ENCODE assay signal across 8 cellular contexts in genomic region chrX:139203681-139204575, GRCh38.
DNase-seq lines count a peak whose midpoint lies in the region; ATAC-seq, FAIRE-seq and TF ChIP-seq lines count a peak whose summit lies in the region.

No MANE protein-coding gene starts in this region.

- H2BK15ac ChIP-seq in H1 (ENCODE audit: low read length): no peak overlapping the region

- no peaks in the 10 kb centered on the region for H3K36me3 Mint-ChIP-seq in natural killer cell
- no peaks in the 10 kb centered on the region for H3K36me3 Mint-ChIP-seq in activated T-helper 17 cell treated with anti-CD3 and anti-CD28 coated beads, Interleukin-2, amount 50 U/mL, for 72 hours (ENCODE audit: low read depth)
- H3K36me3 Mint-ChIP-seq in CD4-positive, alpha-beta memory T cell: no peaks in the 10 kb centered on the region

- POLR2A ChIA-PET in H1 (lab: Charles Lee; ENCODE audit: partially characterized antibody): interaction anchor here (0.8 to 2.9 kb wide), 2 partner anchors 9 to 727 kb away, joined by 3 to 9 read pairs; no protein-coding TSS in a partner anchor
- POLR2A ChIA-PET in CD4-positive, alpha-beta memory T cell (lab: Charles Lee; ENCODE audit: partially characterized antibody): no interaction called here

- H4K20me1 ChIP-seq in BLaER1 (peaks cover 5% of the 10 kb centered on the region; the same call in 1 of the 2 replicates), H1 (replicated peaks in 1 of 2; ENCODE audit: control insufficient read depth in 1 of 2, insufficient read depth in 2 of 2, low read length in 2 of 2) (peaks cover 0 to 2% of the 10 kb centered on the region in 2 experiments)

- H3K9me3 Mint-ChIP-seq in natural killer cell: peaks cover 0 to 2% of the 10 kb centered on the region in 2 donors
- no peaks in the 10 kb centered on the region for H3K9me3 Mint-ChIP-seq in activated T-helper 17 cell treated with anti-CD3 and anti-CD28 coated beads, Interleukin-2, amount 50 U/mL, for 72 hours
- peaks cover 0 to 5% (median 0%) of the 10 kb centered on the region in 8 donors for H3K9me3 Mint-ChIP-seq in CD4-positive, alpha-beta memory T cell

- H2BK5ac ChIP-seq in H1 (ENCODE audit: low read depth, low read length): no peak overlapping the region

- TF ChIP-seq CTCF in H1 (IDR thresholded peaks at IDR 0.05; ENCODE audit: control extremely low read depth in 1 of 3, insufficient read depth in 1 of 3, low read depth in 1 of 3, low read length in 3 of 3) (no peak), natural killer cell (IDR thresholded peaks at IDR 0.05) (no peak)

- no peak overlapping the region for H2AK5ac ChIP-seq in H1 (ENCODE audit: low read depth, low read length)

- H4K8ac ChIP-seq in H1 (ENCODE audit: extremely low read depth, insufficient read depth, low read length): no peak overlapping the region

- H3K18ac ChIP-seq in H1 (ENCODE audit: extremely low read depth, low read length): no peak overlapping the region

- H3K4me3 ChIP-seq in BLaER1 (peak overlapping the region; percentile 71), H1 (ENCODE audit: extremely low read depth in 1 of 4, insufficient read depth in 2 of 4, low read depth in 3 of 4, low read length in 4 of 4) (peak overlapping the region; percentile 29 to 65 (median 38))
- H3K4me3 ChIP-seq in CD4-positive, alpha-beta memory T cell (ENCODE audit: low read length in 2 of 2): no peak overlapping the region

- no peak overlapping the region for H3K4ac ChIP-seq in H1 (replicated peaks; ENCODE audit: insufficient read length, low read depth, low read length)

- H3K23me2 ChIP-seq in H1 (ENCODE audit: low read depth, low read length): peaks cover 6% of the 10 kb centered on the region; the same call in 1 of the 2 replicates

- H4K5ac ChIP-seq in H1 (ENCODE audit: insufficient read length, low read depth, low read length): no peak overlapping the region

- 3% methylated on average over 8 of the region's 97 CpGs; no CpG with 5 or more reads in 1 of the 2 experiments for WGBS in H1 (ENCODE audit: extremely low coverage in 1 of 2, insufficient coverage in 1 of 2, insufficient read length in 1 of 2, insufficient replicate concordance in 2 of 2, low coverage in 1 of 2, low lambda C conversion rate in 2 of 2, missing lambda C conversion rate in 1 of 2), 2 experiments

- H2BK12ac ChIP-seq in H1 (ENCODE audit: low read depth, low read length): no peak overlapping the region

- H3K23ac ChIP-seq in H1 (ENCODE audit: insufficient read length): no peak overlapping the region

- H4K91ac ChIP-seq in H1 (replicated peaks; ENCODE audit: insufficient read length, low read length): no peak overlapping the region

- TF ChIP-seq EP300 in Ishikawa (IDR thresholded peaks at IDR 0.05; ENCODE audit: borderline replicate concordance) (no peak), H1 (IDR thresholded peaks at IDR 0.05; ENCODE audit: borderline replicate concordance in 1 of 2, low read depth in 2 of 2, low read length in 2 of 2) (no peak)

- no peaks in the 10 kb centered on the region for H3K36me3 ChIP-seq in BLaER1
- no peaks in the 10 kb centered on the region for H3K36me3 ChIP-seq in H1 (ENCODE audit: control insufficient read depth in 2 of 4, insufficient read depth in 4 of 4, low read length in 3 of 4)
- H3K36me3 ChIP-seq in CD4-positive, alpha-beta memory T cell (ENCODE audit: insufficient read depth, low read length): no peaks in the 10 kb centered on the region

- H3K27me3 ChIP-seq in BLaER1 (peaks cover 64% of the 10 kb centered on the region), H1 (replicated peaks in 1 of 4; ENCODE audit: control insufficient read depth in 3 of 4, extremely low read depth in 1 of 4, insufficient read depth in 3 of 4, low read length in 3 of 4) (peaks cover 20 to 72% (median 56%) of the 10 kb centered on the region in 4 experiments)
- H3K27me3 ChIP-seq in CD4-positive, alpha-beta memory T cell (ENCODE audit: insufficient read depth, low read length): no peaks in the 10 kb centered on the region

- DNase-seq in H1 (ENCODE audit: low read depth in 1 of 2, low spot score in 2 of 2) (peak in 1 of 2 experiments; percentile 54), natural killer cell (peak; percentile 16), NCI-H2171 (lab: John Stamatoyannopoulos, UW) (no peak), AML-193 (lab: John Stamatoyannopoulos, UW) (no peak)
- no peak for DNase-seq in CD4-positive, alpha-beta memory T cell

- peak overlapping the region; percentile 73 for H3K4me2 ChIP-seq in BLaER1
- peak overlapping the region; percentile 68 to 79 for H3K4me2 ChIP-seq in H1 (ENCODE audit: insufficient read depth in 1 of 2, low read depth in 2 of 2, low read length in 2 of 2)

- H3K4me3 Mint-ChIP-seq in natural killer cell: peak overlapping the region; percentile 95
- H3K4me3 Mint-ChIP-seq in activated T-helper 17 cell treated with anti-CD3 and anti-CD28 coated beads, Interleukin-2, amount 50 U/mL, for 72 hours: no peak overlapping the region
- peak overlapping the region in 1 of 8 donors; percentile 67 for H3K4me3 Mint-ChIP-seq in CD4-positive, alpha-beta memory T cell

- CTCF ChIA-PET in H1 (lab: Charles Lee; ENCODE audit: partially characterized antibody): interaction anchor here (0.6 to 1.0 kb wide), 3 partner anchors 226 to 565 kb away, joined by 3 to 4 read pairs (median 4); no protein-coding TSS in a partner anchor
- CTCF ChIA-PET in CD4-positive, alpha-beta memory T cell (lab: Charles Lee; ENCODE audit: partially characterized antibody): no interaction called here

- H3K9me3 ChIP-seq in BLaER1 (peaks cover 10% of the 10 kb centered on the region; the same call in 1 of the 2 replicates), H1 (ENCODE audit: insufficient read depth in 2 of 2, low read depth in 1 of 2, low read length in 1 of 2) (no peaks in the 10 kb centered on the region)
- H3K9me3 ChIP-seq in CD4-positive, alpha-beta memory T cell (ENCODE audit: control insufficient read depth in 1 of 2, low read length in 2 of 2): no peaks in the 10 kb centered on the region

- no peak overlapping the region for H3K56ac ChIP-seq in H1 (replicated peaks; ENCODE audit: insufficient read length, low read depth, low read length)

- TF ChIP-seq POLR2A in H1 (IDR thresholded peaks at IDR 0.05; ENCODE audit: control extremely low read depth in 1 of 2, low read depth in 2 of 2, low read length in 2 of 2): 0 out of 3 replicates have a peak, but pooled peaks of 1 of the 2 experiments have one; percentile 6

- peak overlapping the region; percentile 77 for H3K9ac ChIP-seq in BLaER1
- H3K9ac ChIP-seq in H1 (replicated peaks in 1 of 4; ENCODE audit: extremely low read depth in 1 of 4, low read depth in 3 of 4, low read length in 3 of 4): no peak overlapping the region

- FAIRE-seq in H1 (lab: Jason Lieb, UNC): no peak

- H3K4me1 Mint-ChIP-seq in natural killer cell: peaks cover 4 to 16% of the 10 kb centered on the region in 2 donors
- no peaks in the 10 kb centered on the region for H3K4me1 Mint-ChIP-seq in activated T-helper 17 cell treated with anti-CD3 and anti-CD28 coated beads, Interleukin-2, amount 50 U/mL, for 72 hours
- peaks cover 0 to 4% (median 0%) of the 10 kb centered on the region in 4 donors for H3K4me1 Mint-ChIP-seq in CD4-positive, alpha-beta memory T cell

- H2BK120ac ChIP-seq in H1 (replicated peaks; ENCODE audit: low read depth, low read length): no peak overlapping the region

- H3K79me1 ChIP-seq in H1 (ENCODE audit: low read depth, low read length): no peaks in the 10 kb centered on the region

- H3K79me2 ChIP-seq in H1 (ENCODE audit: control insufficient read depth in 1 of 2, insufficient read depth in 2 of 2, low read length in 2 of 2): no peaks in the 10 kb centered on the region

- H2BK20ac ChIP-seq in H1 (ENCODE audit: low read length): no peak overlapping the region

- no peak overlapping the region for H3K14ac ChIP-seq in H1 (ENCODE audit: insufficient read length)

- no peak for TF ChIP-seq RAD21 in Ishikawa (IDR thresholded peaks at IDR 0.05; ENCODE audit: low read depth)
- no peak for TF ChIP-seq RAD21 in H1 (IDR thresholded peaks at IDR 0.05 in 1 of 2, conservative IDR thresholded peaks at IDR 0.05 in 1 of 2; ENCODE audit: low read depth in 2 of 2, low read length in 2 of 2)

- no peak overlapping the region for H3K27ac Mint-ChIP-seq in natural killer cell
- no peak overlapping the region for H3K27ac Mint-ChIP-seq in activated T-helper 17 cell treated with anti-CD3 and anti-CD28 coated beads, Interleukin-2, amount 50 U/mL, for 72 hours
- no peak overlapping the region for H3K27ac Mint-ChIP-seq in CD4-positive, alpha-beta memory T cell

- peaks cover 24 to 49% of the 10 kb centered on the region in 2 donors for H3K27me3 Mint-ChIP-seq in natural killer cell (ENCODE audit: low read depth in 2 of 2)
- peaks cover 26% of the 10 kb centered on the region for H3K27me3 Mint-ChIP-seq in activated T-helper 17 cell treated with anti-CD3 and anti-CD28 coated beads, Interleukin-2, amount 50 U/mL, for 72 hours
- H3K27me3 Mint-ChIP-seq in CD4-positive, alpha-beta memory T cell: peaks cover 11 to 12% of the 10 kb centered on the region in 2 donors

- H2AFZ ChIP-seq in H1 (ENCODE audit: low read length): no peak overlapping the region

- H3K27ac ChIP-seq in BLaER1 (peak overlapping the region; percentile 68), H1 (ENCODE audit: low read depth, low read length) (no peak overlapping the region)
- no peak overlapping the region for H3K27ac ChIP-seq in CD4-positive, alpha-beta memory T cell (ENCODE audit: low read depth, low read length)

- H3K4me1 ChIP-seq in BLaER1 (no peaks in the 10 kb centered on the region), H1 (replicated peaks in 1 of 4; ENCODE audit: control insufficient read depth in 3 of 4, insufficient read depth in 4 of 4, low read length in 3 of 4) (0 out of 7 replicates have a peak, but pooled peaks cover 0 to 2% (median 0%) of the 10 kb centered on the region in 4 experiments)
- H3K4me1 ChIP-seq in CD4-positive, alpha-beta memory T cell (ENCODE audit: insufficient read depth, low read length): no peaks in the 10 kb centered on the region

- ATAC-seq in natural killer cell: peak in 1 of 3 donors; percentile 52
- no peak for ATAC-seq in activated T-helper 17 cell treated with anti-CD3 and anti-CD28 coated beads, Interleukin-2, amount 50 U/mL, for 72 hours (replicated peaks)

- intact Hi-C loops in natural killer cell (cut with micrococcal nuclease): no loop called here
- intact Hi-C loops in CD4-positive, alpha-beta memory T cell (cut with micrococcal nuclease): no loop called here

TF ChIP-seq in Ishikawa, 13 proteins besides CTCF, POLR2A, EP300 and RAD21 (continues in another document):
- TF ChIP-seq NFIC (IDR thresholded peaks at IDR 0.05): no peak
- TF ChIP-seq TAF1 (IDR thresholded peaks at IDR 0.05; ENCODE audit: low read depth): no peak
- no peak for TF ChIP-seq CREB1 (IDR thresholded peaks at IDR 0.05; ENCODE audit: low read depth)
- TF ChIP-seq YY1 (IDR thresholded peaks at IDR 0.05; ENCODE audit: low read depth): no peak

TF ChIP-seq in H1, 55 proteins besides CTCF, POLR2A, EP300 and RAD21 (continues in another document):
- TF ChIP-seq KDM4A (IDR thresholded peaks at IDR 0.05; ENCODE audit: low read depth, low read length, severe bottlenecking) (peak; percentile 75), NANOG (IDR thresholded peaks at IDR 0.05; ENCODE audit: insufficient read depth, low read depth, low read length, poor library complexity, severe bottlenecking) (no peak)

Comparison
In these comparisons a context has a peak if more than half of its experiments do, and no peak if none do; other contexts are left out.
1. H3K4me3 ChIP-seq: peak in BLaER1 (single experiment) and H1 (4 of 4); none in CD4-positive, alpha-beta memory T cell (0 of 2).